Comparison of ENCODE assay signal across 27 cellular contexts in the genomic region with DNA sequence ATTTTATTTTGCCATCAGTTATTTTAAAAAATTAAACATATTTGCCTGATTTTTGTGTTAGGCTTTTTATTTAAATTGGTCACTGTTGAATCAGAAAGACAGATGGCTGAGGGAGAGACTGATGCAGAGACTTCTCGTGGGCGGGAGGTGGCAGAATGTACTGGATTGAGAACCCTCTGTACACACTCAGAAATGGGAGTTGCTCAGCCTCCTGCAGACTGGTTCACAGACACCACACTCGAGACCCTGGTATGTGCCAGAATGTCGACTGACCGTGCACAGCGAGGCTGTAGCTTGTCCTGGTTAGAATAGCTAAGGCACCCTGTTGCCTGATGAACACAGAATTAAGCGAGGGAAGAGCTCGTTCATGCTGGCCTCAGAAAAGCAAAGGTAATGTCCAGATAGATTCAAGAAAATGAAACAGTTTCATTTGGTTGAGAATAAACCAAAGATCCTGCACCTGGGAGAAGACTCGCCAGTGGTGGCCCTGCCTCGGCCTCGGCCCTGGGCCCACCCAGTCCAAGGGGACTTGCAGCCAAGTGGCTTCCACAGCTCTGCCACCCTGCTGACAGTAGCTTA.
DNase-seq lines count a peak whose midpoint lies in the region; ATAC-seq and TF ChIP-seq lines count a peak whose summit lies in the region.
"Had no signal": no experiment of that assay in that cellular context is flagged by ENCODE, and none has a peak within 500 bp of the region (broad histone marks: within the 10 kb centered on the region; RNA-seq: fewer than 3 reads in every experiment).

No MANE protein-coding gene starts in this region.

- no peaks in the 10 kb centered on the region for H3K4me1 ChIP-seq in prostate gland (replicated peaks)
- H3K4me1 ChIP-seq: BLaER1 treated with 17β-estradiol and CSF1 and Interleukin-3, amounts not matched to agents 10 nM and 100 nM; psoas muscle; SJSA1; spleen; tibial nerve had no signal

- no peak for TF ChIP-seq POLR2A in prostate gland (IDR thresholded peaks at IDR 0.05)

- H3K9me3 Mint-ChIP-seq in chondrocyte (ENCODE audit: low read depth) = no peaks in the 10 kb centered on the region
- H3K9me3 Mint-ChIP-seq: immature natural killer cell; T-helper 2 cell treated with Interferon-gamma antibody and Interleukin-4, amounts not matched to agents 5 μg/mL and 100 μg/mL, for 36 hours had no signal

- peaks cover 3% of the 10 kb centered on the region for H3K4me1 Mint-ChIP-seq in chondrocyte (ENCODE audit: low read depth)
- H3K4me1 Mint-ChIP-seq: immature natural killer cell had no signal

- no peaks in the 10 kb centered on the region for H3K36me3 ChIP-seq in prostate gland

- H3K27ac ChIP-seq in prostate gland (peak overlapping the region; percentile 23 to 42), coronary artery (no peak overlapping the region)
- H3K27ac ChIP-seq: 22Rv1; BLaER1 treated with 17β-estradiol and CSF1 and Interleukin-3, amounts not matched to agents 10 nM and 100 nM; psoas muscle; SJSA1; spleen; tibial nerve had no signal

- H3K4me3 Mint-ChIP-seq in chondrocyte (ENCODE audit: unreplicated experiment) = no peak overlapping the region
- H3K4me3 Mint-ChIP-seq: immature natural killer cell; naive B cell; stimulated activated naive B cell treated with anti-CD40 and anti-IgM and Interleukin-4, amounts not matched to agents 10 μg/mL and 1 μg/mL and 100 μg/mL, for 72 hours; T-helper 2 cell treated with Interferon-gamma antibody and Interleukin-4, amounts not matched to agents 5 μg/mL and 100 μg/mL, for 36 hours had no signal

- intact Hi-C loops in prostate gland (cut with DNase I) = loop anchor here (10.0 kb wide), 1 partner anchor 135 kb away; no protein-coding TSS in a partner anchor

- TF ChIP-seq CTCF in chondrocyte (IDR thresholded peaks at IDR 0.05) (no peak), prostate gland (IDR thresholded peaks at IDR 0.05) (peak in 2 of 4 experiments; percentile 9 to 56), coronary artery (IDR thresholded peaks at IDR 0.05) (no peak)

- H3K36me3 Mint-ChIP-seq in chondrocyte (ENCODE audit: low read depth) = peaks cover 22% of the 10 kb centered on the region

- ATAC-seq in GM21360 (IDR thresholded peaks at IDR 0.05; ENCODE audit: unreplicated experiment) = no peak
- ATAC-seq: activated CD4-positive, CD25-positive, alpha-beta regulatory T cell treated with anti-CD3 and anti-CD28 coated beads, Interleukin-2, amount 50 U/mL, for 24 hours; PC-3; psoas muscle; stimulated activated naive B cell treated with anti-CD40 and anti-IgM and Interleukin-4, amounts not matched to agents 10 μg/mL and 1 μg/mL and 100 μg/mL, for 72 hours had no signal

- no peaks in the 10 kb centered on the region for H3K27me3 ChIP-seq in prostate gland (replicated peaks; ENCODE audit: insufficient read depth)
- H3K27me3 ChIP-seq: BLaER1 treated with 17β-estradiol and CSF1 and Interleukin-3, amounts not matched to agents 10 nM and 100 nM; SJSA1; spleen; tibial nerve had no signal

- H3K9me3 ChIP-seq in prostate gland = no peaks in the 10 kb centered on the region
- H3K9me3 ChIP-seq: psoas muscle, SJSA1 had no signal

- 63% methylated on average over 11 of the region's 11 CpGs for WGBS in prostate gland

- peak; percentile 9 for DNase-seq in NCI-H1092 treated with DMSO at 0.1 percent for 48 hours (lab: John Stamatoyannopoulos, UW)
- no peak for DNase-seq in NCI-H1092 (lab: John Stamatoyannopoulos, UW)
- DNase-seq in NCI-H345 treated with DMSO at 0.1 percent for 48 hours (lab: John Stamatoyannopoulos, UW; ENCODE audit: unreplicated experiment) = peak; percentile 21
- peak; percentile 33 for DNase-seq in chondrocyte (ENCODE audit: low spot score)
- DNase-seq in prostate gland (ENCODE audit: low spot score) = peak; percentile 45
- DNase-seq in coronary artery (ENCODE audit: low spot score) = no peak
- no peak for DNase-seq in iPS-NIHi7 (ENCODE audit: extremely low spot score)
- DNase-seq: activated effector memory CD4-positive, alpha-beta T cell treated with anti-CD3 and anti-CD28 coated beads, Interleukin-2, amount 50 U/mL, for 16 hours; amniotic stem cell; DMS153; erythroblast; immature natural killer cell; KBM-7; mammary epithelial cell; naive B cell; NCI-H1048; PC-3; psoas muscle; spleen; stimulated activated naive B cell treated with anti-CD40 and anti-IgM and Interleukin-4, amounts not matched to agents 10 μg/mL and 1 μg/mL and 100 μg/mL, for 72 hours had no signal

- no peaks in the 10 kb centered on the region for H3K27me3 Mint-ChIP-seq in chondrocyte (ENCODE audit: low read depth)
- H3K27me3 Mint-ChIP-seq: naive B cell; stimulated activated naive B cell treated with anti-CD40 and anti-IgM and Interleukin-4, amounts not matched to agents 10 μg/mL and 1 μg/mL and 100 μg/mL, for 72 hours had no signal

- H3K4me3 ChIP-seq in prostate gland (no peak overlapping the region), coronary artery (no peak overlapping the region)
- H3K4me3 ChIP-seq: BLaER1 treated with 17β-estradiol and CSF1 and Interleukin-3, amounts not matched to agents 10 nM and 100 nM; psoas muscle; SJSA1; spleen; tibial nerve had no signal

- H3K27ac Mint-ChIP-seq in chondrocyte (ENCODE audit: unreplicated experiment) = peak overlapping the region; percentile 32
- H3K27ac Mint-ChIP-seq: T-helper 2 cell treated with Interferon-gamma antibody and Interleukin-4, amounts not matched to agents 5 μg/mL and 100 μg/mL, for 36 hours had no signal

Comparison
In these comparisons a context has a peak if more than half of its experiments do, and no peak if none do; other contexts are left out.
1. DNase-seq: peak in NCI-H1092 treated with DMSO at 0.1 percent for 48 hours (single experiment), NCI-H345 treated with DMSO at 0.1 percent for 48 hours (single experiment), chondrocyte (single experiment) and prostate gland (single experiment); none in NCI-H1092 (single experiment), coronary artery (single experiment) and iPS-NIHi7 (single experiment).
2. H3K27ac ChIP-seq: peak in prostate gland (2 of 2); none in coronary artery (0 of 2).